8 cellular contexts compared by ENCODE assay signal in the genomic region with DNA sequence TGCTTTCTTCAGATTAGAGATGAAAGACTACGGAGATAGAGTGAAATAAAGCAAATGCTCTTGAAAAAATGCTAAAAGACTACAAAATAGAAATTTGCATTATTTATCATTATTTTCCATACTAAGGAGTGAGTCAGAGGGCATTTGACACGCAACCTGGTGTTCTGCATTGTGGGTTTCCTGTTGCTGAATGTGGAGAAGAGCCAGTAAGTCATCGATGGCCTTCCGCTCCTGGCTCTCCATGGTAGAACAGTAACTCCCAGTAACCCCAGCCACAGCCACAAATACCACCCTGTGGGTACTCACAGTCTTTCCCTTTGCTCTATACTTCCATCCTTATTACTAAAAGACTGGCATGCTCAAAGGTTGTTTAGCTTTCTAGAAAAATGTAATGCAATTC.
DNase-seq lines count a peak whose midpoint lies in the region; ATAC-seq and TF ChIP-seq lines count a peak whose summit lies in the region.

No MANE protein-coding gene starts in this region.

- peak; percentile 82 for ATAC-seq in GM21515 (IDR thresholded peaks at IDR 0.05; ENCODE audit: unreplicated experiment)

- no peaks in the 10 kb centered on the region for H3K9me3 Mint-ChIP-seq in CD8-positive, alpha-beta memory T cell
- no peaks in the 10 kb centered on the region for H3K9me3 Mint-ChIP-seq in activated T-helper 1 cell treated with anti-CD3 and anti-CD28 coated beads, Interleukin-12 subunit alpha, Interleukin-12 subunit beta, Interleukin-2, Interleukin-4 antibody, amounts not matched to agents 30 ng/mL and 10 ng/mL and 1 ng/mL, durations not matched to agents 14 hours and 24 hours and 36 hours

- no peaks in the 10 kb centered on the region for H3K27me3 ChIP-seq in CD8-positive, alpha-beta memory T cell (ENCODE audit: insufficient read depth, low read length, poor library complexity, severe bottlenecking)
- no peaks in the 10 kb centered on the region for H3K27me3 ChIP-seq in hepatocyte

- peak overlapping the region in 6 of 7 donors; percentile 9 to 75 (median 44) for H3K4me3 Mint-ChIP-seq in CD8-positive, alpha-beta memory T cell
- peak overlapping the region; percentile 34 for H3K4me3 Mint-ChIP-seq in activated T-helper 1 cell treated with anti-CD3 and anti-CD28 coated beads, Interleukin-12 subunit alpha, Interleukin-12 subunit beta, Interleukin-2, Interleukin-4 antibody, amounts not matched to agents 30 ng/mL and 10 ng/mL and 1 ng/mL, durations not matched to agents 14 hours and 24 hours and 36 hours

- H3K27ac ChIP-seq in CD8-positive, alpha-beta memory T cell (ENCODE audit: low read depth, low read length), result no peak overlapping the region
- no peak overlapping the region for H3K27ac ChIP-seq in hepatocyte

- no peak overlapping the region for H3K4me3 ChIP-seq in CD8-positive, alpha-beta memory T cell (ENCODE audit: low read length)
- H3K4me3 ChIP-seq in hepatocyte, result no peak overlapping the region

- H4K20me1 ChIP-seq in hepatocyte (ENCODE audit: insufficient read depth, poor library complexity, severe bottlenecking), result no peaks in the 10 kb centered on the region

- H3K36me3 Mint-ChIP-seq in CD8-positive, alpha-beta memory T cell, result no peaks in the 10 kb centered on the region
- no peaks in the 10 kb centered on the region for H3K36me3 Mint-ChIP-seq in activated T-helper 1 cell treated with anti-CD3 and anti-CD28 coated beads, Interleukin-12 subunit alpha, Interleukin-12 subunit beta, Interleukin-2, Interleukin-4 antibody, amounts not matched to agents 30 ng/mL and 10 ng/mL and 1 ng/mL, durations not matched to agents 14 hours and 24 hours and 36 hours (ENCODE audit: low read depth)

- peak in 1 of 5 donors; percentile 62 for DNase-seq in CD8-positive, alpha-beta memory T cell
- DNase-seq in KBM-7 (peak; percentile 72), Ammon's horn (ENCODE audit: low spot score) (no peak), hepatocyte (ENCODE audit: low spot score) (no peak), NCI-H748 (lab: John Stamatoyannopoulos, UW; ENCODE audit: unreplicated experiment) (no peak)
- DNase-seq in activated T-helper 1 cell treated with anti-CD3 and anti-CD28 coated beads, Interleukin-12 subunit alpha, Interleukin-12 subunit beta, Interleukin-2, Interleukin-4 antibody, amounts not matched to agents 30 ng/mL and 10 ng/mL and 1 ng/mL, durations not matched to agents 14 hours and 24 hours and 36 hours (ENCODE audit: low spot score), result peak; percentile 31
- peak; percentile 4 for DNase-seq in stimulated activated CD4-positive, alpha-beta T cell treated with anti-CD3 and anti-CD28 coated beads, Interleukin-12 subunit alpha, Interleukin-12 subunit beta, amount 100 ng/mL, for 4 hours

- CTCF ChIA-PET in CD8-positive, alpha-beta memory T cell (lab: Charles Lee), result no interaction called here

- H3K79me2 ChIP-seq in hepatocyte, result no peaks in the 10 kb centered on the region

- H3K36me3 ChIP-seq in CD8-positive, alpha-beta memory T cell (ENCODE audit: insufficient read depth, low read length), result no peaks in the 10 kb centered on the region
- no peaks in the 10 kb centered on the region for H3K36me3 ChIP-seq in hepatocyte (replicated peaks; ENCODE audit: insufficient read depth, low read depth)

- H3K9me2 ChIP-seq in hepatocyte (replicated peaks; ENCODE audit: insufficient read depth), result no peaks in the 10 kb centered on the region

- POLR2A ChIA-PET in CD8-positive, alpha-beta memory T cell (lab: Charles Lee), result no interaction called here

- H3K27ac Mint-ChIP-seq in CD8-positive, alpha-beta memory T cell, result peak overlapping the region in 3 of 8 donors; percentile 19 to 52 (median 37)
- H3K27ac Mint-ChIP-seq in activated T-helper 1 cell treated with anti-CD3 and anti-CD28 coated beads, Interleukin-12 subunit alpha, Interleukin-12 subunit beta, Interleukin-2, Interleukin-4 antibody, amounts not matched to agents 30 ng/mL and 10 ng/mL and 1 ng/mL, durations not matched to agents 14 hours and 24 hours and 36 hours, result peak overlapping the region; percentile 56

- peaks cover 12 to 28% (median 17%) of the 10 kb centered on the region in 3 donors for H3K4me1 Mint-ChIP-seq in CD8-positive, alpha-beta memory T cell
- H3K4me1 Mint-ChIP-seq in activated T-helper 1 cell treated with anti-CD3 and anti-CD28 coated beads, Interleukin-12 subunit alpha, Interleukin-12 subunit beta, Interleukin-2, Interleukin-4 antibody, amounts not matched to agents 30 ng/mL and 10 ng/mL and 1 ng/mL, durations not matched to agents 14 hours and 24 hours and 36 hours (ENCODE audit: low read depth), result peaks cover 30% of the 10 kb centered on the region

- intact Hi-C loops in activated T-helper 1 cell treated with anti-CD3 and anti-CD28 coated beads, Interleukin-12 subunit alpha, Interleukin-12 subunit beta, Interleukin-2, Interleukin-4 antibody, amounts not matched to agents 30 ng/mL and 10 ng/mL and 1 ng/mL, durations not matched to agents 14 hours and 24 hours and 36 hours (cut with micrococcal nuclease), result loop anchor here (1.0 kb wide), 2 partner anchors 22 to 62 kb away; partner anchors contain the start of genes CGGBP1 and ZNF654

- no peak overlapping the region for H2AFZ ChIP-seq in hepatocyte

- peaks cover 9% of the 10 kb centered on the region for H3K4me1 ChIP-seq in CD8-positive, alpha-beta memory T cell (ENCODE audit: insufficient read depth, low read length)
- no peaks in the 10 kb centered on the region for H3K4me1 ChIP-seq in hepatocyte (ENCODE audit: insufficient read depth)

- peaks cover 7 to 14% of the 10 kb centered on the region in 2 donors for H3K27me3 Mint-ChIP-seq in CD8-positive, alpha-beta memory T cell
- H3K27me3 Mint-ChIP-seq in activated T-helper 1 cell treated with anti-CD3 and anti-CD28 coated beads, Interleukin-12 subunit alpha, Interleukin-12 subunit beta, Interleukin-2, Interleukin-4 antibody, amounts not matched to agents 30 ng/mL and 10 ng/mL and 1 ng/mL, durations not matched to agents 14 hours and 24 hours and 36 hours (ENCODE audit: insufficient read depth), result peaks cover 13% of the 10 kb centered on the region

- WGBS in hepatocyte (ENCODE audit: low lambda C conversion rate, missing lambda C conversion rate), result 76% methylated on average over 4 of the region's 4 CpGs

- no peaks in the 10 kb centered on the region for H3K9me3 ChIP-seq in CD8-positive, alpha-beta memory T cell (ENCODE audit: low read length)
- no peaks in the 10 kb centered on the region for H3K9me3 ChIP-seq in hepatocyte (ENCODE audit: low read depth)

- no peak overlapping the region for H3K4me2 ChIP-seq in hepatocyte

- in situ Hi-C loops in KBM-7 (cut with MboI; ENCODE audit: low pct_unique_long_range_greater_than_20kb, low sequenced_read_pairs), result no loop called here

- TF ChIP-seq CTCF in hepatocyte (IDR thresholded peaks at IDR 0.05; ENCODE audit: poor library complexity), result no peak

Comparison
In these comparisons a context has a peak if more than half of its experiments do, and no peak if none do; other contexts are left out.
1. DNase-seq: peak in KBM-7 (single experiment), activated T-helper 1 cell treated with anti-CD3 and anti-CD28 coated beads, Interleukin-12 subunit alpha, Interleukin-12 subunit beta, Interleukin-2, Interleukin-4 antibody, amounts not matched to agents 30 ng/mL and 10 ng/mL and 1 ng/mL, durations not matched to agents 14 hours and 24 hours and 36 hours (single experiment) and stimulated activated CD4-positive, alpha-beta T cell treated with anti-CD3 and anti-CD28 coated beads, Interleukin-12 subunit alpha, Interleukin-12 subunit beta, amount 100 ng/mL, for 4 hours (single experiment); none in Ammon's horn (single experiment), hepatocyte (single experiment) and NCI-H748 (single experiment).